ENCODE assay signal across 8 cellular contexts in the genomic region with DNA sequence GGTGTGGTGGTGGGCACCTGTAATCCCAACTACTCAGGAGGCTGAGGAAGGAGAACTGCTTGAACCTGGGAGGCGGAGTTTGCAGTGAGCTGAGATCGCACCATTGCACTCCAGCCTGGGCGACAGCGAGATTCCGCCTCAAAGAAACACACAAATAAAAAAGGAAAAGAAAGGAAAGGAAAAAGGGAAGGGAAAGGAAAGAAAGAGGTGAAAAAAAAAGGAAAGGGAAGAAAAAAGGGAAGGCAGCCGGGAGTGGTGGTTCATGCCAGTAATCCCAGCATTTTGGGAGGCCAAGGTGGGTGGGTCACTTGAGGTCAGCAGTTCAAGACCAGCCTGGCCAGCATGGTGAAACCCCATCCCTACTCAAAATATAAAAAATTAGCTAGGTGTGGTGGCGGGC. TPM values are rescaled to one million over a fixed set of nuclear protein-coding genes. Genes with fewer than 3 reads are reported as not detected.
A peak's percentile ranks its signal among the peaks of the same experiment; 100 is the strongest.
DNase-seq lines count a peak whose midpoint lies in the region; ATAC-seq and TF ChIP-seq lines count a peak whose summit lies in the region.
"Not testable (repeated sequence)": the region's sequence is repeated elsewhere in the genome, so short reads cannot be mapped to it uniquely, and the experiment has no call there.

No MANE protein-coding gene starts in this region.

- POLR2A ChIA-PET in activated CD4-positive, alpha-beta memory T cell treated with anti-CD3 and anti-CD28 coated beads for 36 hours (lab: Charles Lee) = not testable (repeated sequence)

- not testable (repeated sequence) for H3K27ac Mint-ChIP-seq in T-helper 1 cell treated with Interleukin-12 subunit alpha and Interleukin-12 subunit beta and Interleukin-4 antibody, amounts not matched to agents 30 μg/mL and 1 μg/mL, for 36 hours
- peak overlapping the region; percentile 45 for H3K27ac Mint-ChIP-seq in activated CD4-positive, alpha-beta T cell treated with anti-CD3 and anti-CD28 coated beads, Interleukin-2, amount 10 ng/mL, durations not matched to agents 24 days and 14 days
- peak overlapping the region; percentile 19 for H3K27ac Mint-ChIP-seq in activated CD4-positive, alpha-beta memory T cell treated with anti-CD3 and anti-CD28 coated beads for 36 hours
- H3K27ac Mint-ChIP-seq in activated T-cell treated with anti-CD3 and anti-CD28 coated beads, Interleukin-2, amount 50 U/mL, for 72 hours = peak overlapping the region; percentile 77
- H3K27ac Mint-ChIP-seq in activated naive CD4-positive, alpha-beta T cell treated with anti-CD3 and anti-CD28 coated beads, Interleukin-2, amount 50 U/mL, for 24 hours = peak overlapping the region; percentile 27
- peak overlapping the region; percentile 96 for H3K27ac Mint-ChIP-seq in central memory CD8-positive, alpha-beta T cell (ENCODE audit: low read depth)
- peak overlapping the region; percentile 50 for H3K27ac Mint-ChIP-seq in neural crest cell (ENCODE audit: unreplicated experiment)
- peak overlapping the region; percentile 21 for H3K27ac Mint-ChIP-seq in stimulated activated naive B cell treated with anti-CD40 and anti-IgM and Interleukin-4, amounts not matched to agents 10 μg/mL and 1 μg/mL and 100 μg/mL, for 72 hours

- not testable (repeated sequence) for H3K9me3 Mint-ChIP-seq in T-helper 1 cell treated with Interleukin-12 subunit alpha and Interleukin-12 subunit beta and Interleukin-4 antibody, amounts not matched to agents 30 μg/mL and 1 μg/mL, for 36 hours; activated CD4-positive, alpha-beta T cell treated with anti-CD3 and anti-CD28 coated beads, Interleukin-2, amount 10 ng/mL, durations not matched to agents 24 days and 14 days; activated CD4-positive, alpha-beta memory T cell treated with anti-CD3 and anti-CD28 coated beads for 36 hours; activated T-cell treated with anti-CD3 and anti-CD28 coated beads, Interleukin-2, amount 50 U/mL, for 72 hours; activated naive CD4-positive, alpha-beta T cell treated with anti-CD3 and anti-CD28 coated beads, Interleukin-2, amount 50 U/mL, for 24 hours; central memory CD8-positive, alpha-beta T cell; neural crest cell; stimulated activated naive B cell treated with anti-CD40 and anti-IgM and Interleukin-4, amounts not matched to agents 10 μg/mL and 1 μg/mL and 100 μg/mL, for 72 hours

- not testable (repeated sequence) for TF ChIP-seq CTCF in neural crest cell (conservative IDR thresholded peaks at IDR 0.05)

- CTCF ChIA-PET in activated CD4-positive, alpha-beta memory T cell treated with anti-CD3 and anti-CD28 coated beads for 36 hours (lab: Charles Lee) = not testable (repeated sequence)

- not testable (repeated sequence) for H3K27me3 Mint-ChIP-seq in T-helper 1 cell treated with Interleukin-12 subunit alpha and Interleukin-12 subunit beta and Interleukin-4 antibody, amounts not matched to agents 30 μg/mL and 1 μg/mL, for 36 hours (ENCODE audit: low read depth); activated CD4-positive, alpha-beta T cell treated with anti-CD3 and anti-CD28 coated beads, Interleukin-2, amount 10 ng/mL, durations not matched to agents 24 days and 14 days; activated CD4-positive, alpha-beta memory T cell treated with anti-CD3 and anti-CD28 coated beads for 36 hours; activated T-cell treated with anti-CD3 and anti-CD28 coated beads, Interleukin-2, amount 50 U/mL, for 72 hours (ENCODE audit: low read depth); activated naive CD4-positive, alpha-beta T cell treated with anti-CD3 and anti-CD28 coated beads, Interleukin-2, amount 50 U/mL, for 24 hours; central memory CD8-positive, alpha-beta T cell; neural crest cell (ENCODE audit: low read depth); stimulated activated naive B cell treated with anti-CD40 and anti-IgM and Interleukin-4, amounts not matched to agents 10 μg/mL and 1 μg/mL and 100 μg/mL, for 72 hours

- DNase-seq in activated CD4-positive, alpha-beta T cell treated with anti-CD3 and anti-CD28 coated beads, Interleukin-2, amount 10 ng/mL, durations not matched to agents 24 days and 14 days; activated CD4-positive, alpha-beta memory T cell treated with anti-CD3 and anti-CD28 coated beads for 36 hours; activated T-cell treated with anti-CD3 and anti-CD28 coated beads, Interleukin-2, amount 50 U/mL, for 72 hours; central memory CD8-positive, alpha-beta T cell (ENCODE audit: low spot score in 2 of 2); neural crest cell (ENCODE audit: low read depth, low spot score); stimulated activated naive B cell treated with anti-CD40 and anti-IgM and Interleukin-4, amounts not matched to agents 10 μg/mL and 1 μg/mL and 100 μg/mL, for 72 hours: not testable (repeated sequence)

- peaks cover 24% of the 10 kb centered on the region for H3K4me1 Mint-ChIP-seq in T-helper 1 cell treated with Interleukin-12 subunit alpha and Interleukin-12 subunit beta and Interleukin-4 antibody, amounts not matched to agents 30 μg/mL and 1 μg/mL, for 36 hours (ENCODE audit: low read depth)
- H3K4me1 Mint-ChIP-seq in activated CD4-positive, alpha-beta T cell treated with anti-CD3 and anti-CD28 coated beads, Interleukin-2, amount 10 ng/mL, durations not matched to agents 24 days and 14 days = peaks cover 24% of the 10 kb centered on the region
- peaks cover 35% of the 10 kb centered on the region for H3K4me1 Mint-ChIP-seq in activated CD4-positive, alpha-beta memory T cell treated with anti-CD3 and anti-CD28 coated beads for 36 hours (ENCODE audit: low read depth)
- peaks cover 33% of the 10 kb centered on the region for H3K4me1 Mint-ChIP-seq in activated T-cell treated with anti-CD3 and anti-CD28 coated beads, Interleukin-2, amount 50 U/mL, for 72 hours (ENCODE audit: low read depth)
- peaks cover 42% of the 10 kb centered on the region for H3K4me1 Mint-ChIP-seq in activated naive CD4-positive, alpha-beta T cell treated with anti-CD3 and anti-CD28 coated beads, Interleukin-2, amount 50 U/mL, for 24 hours
- peaks cover 37% of the 10 kb centered on the region for H3K4me1 Mint-ChIP-seq in central memory CD8-positive, alpha-beta T cell
- not testable (repeated sequence) for H3K4me1 Mint-ChIP-seq in neural crest cell
- peaks cover 22 to 51% of the 10 kb centered on the region in 2 donors for H3K4me1 Mint-ChIP-seq in stimulated activated naive B cell treated with anti-CD40 and anti-IgM and Interleukin-4, amounts not matched to agents 10 μg/mL and 1 μg/mL and 100 μg/mL, for 72 hours

- not testable (repeated sequence) for ATAC-seq in activated T-cell treated with anti-CD3 and anti-CD28 coated beads, Interleukin-2, amount 50 U/mL, for 72 hours (replicated peaks in 1 of 2); central memory CD8-positive, alpha-beta T cell (replicated peaks; ENCODE audit: extremely low read depth, poor library complexity, severe bottlenecking); stimulated activated naive B cell treated with anti-CD40 and anti-IgM and Interleukin-4, amounts not matched to agents 10 μg/mL and 1 μg/mL and 100 μg/mL, for 72 hours (replicated peaks)

- H3K4me3 Mint-ChIP-seq in T-helper 1 cell treated with Interleukin-12 subunit alpha and Interleukin-12 subunit beta and Interleukin-4 antibody, amounts not matched to agents 30 μg/mL and 1 μg/mL, for 36 hours = peak overlapping the region; percentile 1
- not testable (repeated sequence) for H3K4me3 Mint-ChIP-seq in activated CD4-positive, alpha-beta T cell treated with anti-CD3 and anti-CD28 coated beads, Interleukin-2, amount 10 ng/mL, durations not matched to agents 24 days and 14 days; activated CD4-positive, alpha-beta memory T cell treated with anti-CD3 and anti-CD28 coated beads for 36 hours; activated T-cell treated with anti-CD3 and anti-CD28 coated beads, Interleukin-2, amount 50 U/mL, for 72 hours; activated naive CD4-positive, alpha-beta T cell treated with anti-CD3 and anti-CD28 coated beads, Interleukin-2, amount 50 U/mL, for 24 hours; central memory CD8-positive, alpha-beta T cell; neural crest cell
- peak overlapping the region in 1 of 2 donors; percentile 27 for H3K4me3 Mint-ChIP-seq in stimulated activated naive B cell treated with anti-CD40 and anti-IgM and Interleukin-4, amounts not matched to agents 10 μg/mL and 1 μg/mL and 100 μg/mL, for 72 hours

- intact Hi-C loops in activated CD4-positive, alpha-beta T cell treated with anti-CD3 and anti-CD28 coated beads, Interleukin-2, amount 10 ng/mL, durations not matched to agents 24 days and 14 days (cut with micrococcal nuclease); activated CD4-positive, alpha-beta memory T cell treated with anti-CD3 and anti-CD28 coated beads for 36 hours (cut with micrococcal nuclease): not testable (repeated sequence)

- H3K36me3 Mint-ChIP-seq in T-helper 1 cell treated with Interleukin-12 subunit alpha and Interleukin-12 subunit beta and Interleukin-4 antibody, amounts not matched to agents 30 μg/mL and 1 μg/mL, for 36 hours (ENCODE audit: low read depth) = peaks cover 13% of the 10 kb centered on the region
- H3K36me3 Mint-ChIP-seq in activated CD4-positive, alpha-beta T cell treated with anti-CD3 and anti-CD28 coated beads, Interleukin-2, amount 10 ng/mL, durations not matched to agents 24 days and 14 days (ENCODE audit: low read depth) = peaks cover 27% of the 10 kb centered on the region
- H3K36me3 Mint-ChIP-seq in activated CD4-positive, alpha-beta memory T cell treated with anti-CD3 and anti-CD28 coated beads for 36 hours = peaks cover 15% of the 10 kb centered on the region
- H3K36me3 Mint-ChIP-seq in activated T-cell treated with anti-CD3 and anti-CD28 coated beads, Interleukin-2, amount 50 U/mL, for 72 hours (ENCODE audit: insufficient read depth in 2 of 2) = peaks cover 0 to 22% of the 10 kb centered on the region in 2 donors
- not testable (repeated sequence) for H3K36me3 Mint-ChIP-seq in activated naive CD4-positive, alpha-beta T cell treated with anti-CD3 and anti-CD28 coated beads, Interleukin-2, amount 50 U/mL, for 24 hours; neural crest cell (ENCODE audit: low read depth)
- H3K36me3 Mint-ChIP-seq in central memory CD8-positive, alpha-beta T cell (ENCODE audit: insufficient read depth) = peaks cover 41% of the 10 kb centered on the region
- H3K36me3 Mint-ChIP-seq in stimulated activated naive B cell treated with anti-CD40 and anti-IgM and Interleukin-4, amounts not matched to agents 10 μg/mL and 1 μg/mL and 100 μg/mL, for 72 hours = peaks cover 17 to 39% of the 10 kb centered on the region in 2 donors

RNA-seq across cellular contexts. Expression of gene GATAD2B, which starts 31.7 kb away (rescaled TPM):
- total RNA-seq in activated CD4-positive, alpha-beta T cell treated with anti-CD3 and anti-CD28 coated beads, Interleukin-2, amount 10 ng/mL, durations not matched to agents 24 days and 14 days = 68.8 and 69.0 TPM in 2 replicates
- 10 to 100 TPM; 66.4 to 67.9 TPM for total RNA-seq in activated CD4-positive, alpha-beta memory T cell treated with anti-CD3 and anti-CD28 coated beads for 36 hours
- total RNA-seq in activated T-cell treated with anti-CD3 and anti-CD28 coated beads, Interleukin-2, amount 50 U/mL, for 72 hours = 100 to 1,000 TPM in 1 of 2 donors, 10 to 100 TPM in 1; 87.4 to 106 TPM
- total RNA-seq in neural crest cell = 49.7 and 52.5 TPM in 2 replicates

RNA-seq across cellular contexts. Expression of gene DENND4B, which starts 55.5 kb away (rescaled TPM):
- total RNA-seq in activated CD4-positive, alpha-beta T cell treated with anti-CD3 and anti-CD28 coated beads, Interleukin-2, amount 10 ng/mL, durations not matched to agents 24 days and 14 days = 128 and 130 TPM in 2 replicates
- total RNA-seq in activated CD4-positive, alpha-beta memory T cell treated with anti-CD3 and anti-CD28 coated beads for 36 hours = 100 to 1,000 TPM in 1 of 2 experiments, 10 to 100 TPM in 1; 98.1 to 108 TPM
- 100 to 1,000 TPM; 105 to 108 TPM for total RNA-seq in activated T-cell treated with anti-CD3 and anti-CD28 coated beads, Interleukin-2, amount 50 U/mL, for 72 hours
- 71.6 and 75.2 TPM in 2 replicates for total RNA-seq in neural crest cell
